ENCODE assay signal across 1 cellular context in the genomic region with DNA sequence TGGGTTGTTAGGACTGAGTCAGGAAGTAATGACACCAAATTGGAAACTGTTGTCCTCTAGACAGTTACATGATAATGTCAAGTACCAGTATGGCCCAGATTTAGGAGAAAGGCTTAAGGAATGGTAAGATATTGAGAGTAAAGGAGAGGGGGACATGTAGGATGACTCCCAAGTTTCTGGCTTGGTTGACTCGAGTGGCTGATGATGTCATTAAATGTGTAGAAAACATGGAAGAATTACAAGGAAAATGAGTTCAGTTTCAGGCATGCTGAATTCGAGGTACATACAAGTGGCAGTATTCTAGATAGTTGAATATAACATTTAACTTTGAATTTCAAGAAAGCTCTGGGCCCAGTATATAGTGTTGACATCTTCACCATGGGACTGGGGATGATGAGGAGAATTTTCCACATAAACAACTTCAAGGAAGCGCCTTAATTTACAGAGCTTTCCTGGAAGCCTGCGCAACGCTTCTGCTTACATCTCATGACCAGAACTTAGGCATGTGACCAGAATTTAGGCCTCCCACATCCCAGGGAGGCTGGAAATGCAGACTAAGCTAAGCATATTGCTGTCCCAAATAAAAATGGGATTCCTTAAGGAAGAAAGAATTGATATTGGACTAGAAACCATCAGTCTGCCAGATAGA.
A peak's percentile ranks its signal among the peaks of the same experiment; 100 is the strongest.
TF ChIP-seq lines count a peak whose summit lies in the region.

No MANE protein-coding gene starts in this region.

TF ChIP-seq in HepG2, 621 proteins besides CTCF, POLR2A, EP300 and RAD21:
- TF ChIP-seq ZBTB4 (CRISPR knock-in tag; IDR thresholded peaks at IDR 0.05; ENCODE audit: borderline replicate concordance) = no peak
- TF ChIP-seq ATF7 (IDR thresholded peaks at IDR 0.05) = peak; percentile 84
- no peak for TF ChIP-seq ATF7 (CRISPR knock-in tag; IDR thresholded peaks at IDR 0.05)
